Comparison of ENCODE assay signal across 8 cellular contexts in the genomic region with DNA sequence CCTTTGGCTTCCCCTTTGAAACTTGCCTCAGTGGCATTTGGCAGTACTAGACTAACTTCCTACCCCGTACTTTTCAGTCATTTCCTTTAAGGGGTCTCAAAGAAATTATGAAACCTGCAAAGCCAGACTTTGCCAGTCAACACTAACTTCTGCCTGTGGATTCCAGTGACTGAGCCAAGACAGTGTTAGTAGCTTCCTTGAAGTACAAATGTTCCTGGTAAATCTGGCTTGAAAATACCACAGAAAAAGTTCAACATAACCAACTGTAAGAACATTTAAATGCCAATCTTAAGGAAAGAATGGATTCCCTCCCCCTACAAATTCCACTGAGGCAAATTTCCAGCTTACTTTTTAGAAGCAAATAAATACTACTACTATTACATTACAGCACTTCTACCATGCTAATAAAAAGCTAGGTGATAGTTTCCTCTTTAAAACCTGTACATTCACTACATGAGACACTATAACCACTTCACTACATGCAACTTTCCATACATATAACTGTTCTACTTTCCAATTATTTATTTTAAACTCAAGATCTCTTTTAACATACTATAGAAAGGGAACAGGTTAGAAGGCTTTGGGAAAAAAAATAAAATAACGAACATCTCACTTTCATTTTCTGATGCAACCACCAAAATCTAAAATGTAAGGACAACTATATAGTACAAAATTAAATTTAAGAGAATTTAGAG. TPM values are rescaled to one million over a fixed set of nuclear protein-coding genes. Genes with fewer than 3 reads are reported as not detected.
A peak's percentile ranks its signal among the peaks of the same experiment; 100 is the strongest.
DNase-seq lines count a peak whose midpoint lies in the region; ATAC-seq and TF ChIP-seq lines count a peak whose summit lies in the region.

No MANE protein-coding gene starts in this region.

- TF ChIP-seq CTCF in GM23338 (conservative IDR thresholded peaks at IDR 0.05; ENCODE audit: low read depth in 2 of 2): no peak
- no peak for TF ChIP-seq CTCF in glutamatergic neuron (IDR thresholded peaks at IDR 0.05; ENCODE audit: partially characterized antibody, unreplicated experiment)
- TF ChIP-seq CTCF in spleen (IDR thresholded peaks at IDR 0.05 in 8 of 11, conservative IDR thresholded peaks at IDR 0.05 in 3 of 11): no peak
- no peak for TF ChIP-seq CTCF in mucosa of descending colon (IDR thresholded peaks at IDR 0.05)

- no peaks in the 10 kb centered on the region for H3K9me3 Mint-ChIP-seq in GM23338
- H3K9me3 Mint-ChIP-seq in T-helper 2 cell treated with Interferon-gamma antibody and Interleukin-4, amounts not matched to agents 5 μg/mL and 100 μg/mL, for 36 hours: no peaks in the 10 kb centered on the region
- peaks cover 11% of the 10 kb centered on the region for H3K9me3 Mint-ChIP-seq in glutamatergic neuron (ENCODE audit: unreplicated experiment)

- peaks cover 68% of the 10 kb centered on the region for H3K79me2 ChIP-seq in GM23338 (replicated peaks; ENCODE audit: insufficient read depth)

- H3K36me3 ChIP-seq in GM23338 (ENCODE audit: insufficient read depth): no peaks in the 10 kb centered on the region
- peaks cover 0 to 16% (median 0%) of the 10 kb centered on the region in 6 donors for H3K36me3 ChIP-seq in spleen
- no peaks in the 10 kb centered on the region for H3K36me3 ChIP-seq in mucosa of descending colon (ENCODE audit: low read depth)

- H3K27me3 ChIP-seq in GM23338 (ENCODE audit: insufficient read depth) (no peaks in the 10 kb centered on the region), spleen (replicated peaks in 1 of 7) (no peaks in the 10 kb centered on the region)

- peaks cover 39% of the 10 kb centered on the region for H3K4me1 ChIP-seq in GM23338 (ENCODE audit: insufficient read depth)
- peaks cover 28 to 73% (median 60%) of the 10 kb centered on the region in 6 donors for H3K4me1 ChIP-seq in spleen
- H3K4me1 ChIP-seq in mucosa of descending colon (ENCODE audit: low read depth): peaks cover 26% of the 10 kb centered on the region

- H3K9me3 ChIP-seq in spleen (no peaks in the 10 kb centered on the region), mucosa of descending colon (no peaks in the 10 kb centered on the region)

- H3F3A ChIP-seq in GM23338 (replicated peaks; ENCODE audit: low read depth): no peaks in the 10 kb centered on the region

- TF ChIP-seq POLR2A in spleen (IDR thresholded peaks at IDR 0.05): no peak

- peaks cover 2% of the 10 kb centered on the region; the same call in 1 of the 2 replicates for H4K20me1 ChIP-seq in GM23338 (replicated peaks; ENCODE audit: insufficient read depth)

- ATAC-seq in GM23338 (no peak), mucosa of descending colon (no peak)

- peak overlapping the region; percentile 91 for H3K4me2 ChIP-seq in GM23338

- H3K36me3 Mint-ChIP-seq in GM23338 (ENCODE audit: low read depth) (peaks cover 18% of the 10 kb centered on the region; the same call in 2 of the 3 replicates), glutamatergic neuron (ENCODE audit: unreplicated experiment) (no peaks in the 10 kb centered on the region)
- H3K36me3 Mint-ChIP-seq in T-helper 2 cell treated with Interferon-gamma antibody and Interleukin-4, amounts not matched to agents 5 μg/mL and 100 μg/mL, for 36 hours (ENCODE audit: low read depth): peaks cover 25% of the 10 kb centered on the region

- no peak overlapping the region for H2AFZ ChIP-seq in GM23338

- H3K4me3 Mint-ChIP-seq in GM23338 (peak overlapping the region; percentile 93), glutamatergic neuron (ENCODE audit: unreplicated experiment) (peak overlapping the region; percentile 99)
- H3K4me3 Mint-ChIP-seq in T-helper 2 cell treated with Interferon-gamma antibody and Interleukin-4, amounts not matched to agents 5 μg/mL and 100 μg/mL, for 36 hours: peak overlapping the region; percentile 95

- peak overlapping the region; percentile 82 for H3K4me3 ChIP-seq in GM23338
- peak overlapping the region; percentile 7 to 88 (median 78) for H3K4me3 ChIP-seq in spleen
- no peak overlapping the region for H3K4me3 ChIP-seq in mucosa of descending colon

- H3K27ac Mint-ChIP-seq in GM23338: peak overlapping the region; percentile 67
- H3K27ac Mint-ChIP-seq in T-helper 2 cell treated with Interferon-gamma antibody and Interleukin-4, amounts not matched to agents 5 μg/mL and 100 μg/mL, for 36 hours: peak overlapping the region; percentile 72
- no peak overlapping the region for H3K27ac Mint-ChIP-seq in glutamatergic neuron (ENCODE audit: unreplicated experiment)

- H3K9me2 ChIP-seq in GM23338 (ENCODE audit: insufficient read depth): no peaks in the 10 kb centered on the region

- H3K27me3 Mint-ChIP-seq in GM23338 (ENCODE audit: insufficient read depth, low read depth, poor library complexity): peaks cover 3% of the 10 kb centered on the region
- no peaks in the 10 kb centered on the region for H3K27me3 Mint-ChIP-seq in T-helper 2 cell treated with Interferon-gamma antibody and Interleukin-4, amounts not matched to agents 5 μg/mL and 100 μg/mL, for 36 hours (ENCODE audit: low read depth)
- H3K27me3 Mint-ChIP-seq in glutamatergic neuron (ENCODE audit: unreplicated experiment): peaks cover 6% of the 10 kb centered on the region

- WGBS in spleen, 5 donors: 5 to 9% (median 6%) methylated on average over 2 of the region's 2 CpGs

- H3K4me1 Mint-ChIP-seq in GM23338: peaks cover 49% of the 10 kb centered on the region
- H3K4me1 Mint-ChIP-seq in T-helper 2 cell treated with Interferon-gamma antibody and Interleukin-4, amounts not matched to agents 5 μg/mL and 100 μg/mL, for 36 hours (ENCODE audit: low read depth): peaks cover 39% of the 10 kb centered on the region
- peaks cover 27% of the 10 kb centered on the region for H3K4me1 Mint-ChIP-seq in glutamatergic neuron (ENCODE audit: low read depth, unreplicated experiment)

- DNase-seq in GM23338 (ENCODE audit: low spot score): peak; percentile 21
- no peak for DNase-seq in T-helper 2 cell treated with Interferon-gamma antibody and Interleukin-4, amounts not matched to agents 5 μg/mL and 100 μg/mL, for 36 hours (ENCODE audit: low spot score)
- no peak for DNase-seq in glutamatergic neuron
- no peak for DNase-seq in spleen
- DNase-seq in SHP77 (lab: John Stamatoyannopoulos, UW): no peak
- DNase-seq in NCI-H446 treated with DMSO at 0.1 percent for 48 hours (lab: John Stamatoyannopoulos, UW): no peak
- DNase-seq in DMS 273 treated with DMSO at 0.1 percent for 48 hours (lab: John Stamatoyannopoulos, UW): no peak
- DNase-seq in mucosa of descending colon: no peak

- H3K27ac ChIP-seq in GM23338 (ENCODE audit: low read depth) (no peak overlapping the region), spleen (peak overlapping the region in 7 of 8 donors; percentile 97 to 100 (median 99))

- intact Hi-C loops in spleen (cut with DNase I; ENCODE audit: low total_unique reads): loop anchor here (5.0 kb wide), 1 partner anchor 90 kb away; no protein-coding TSS in a partner anchor
- intact Hi-C loops in mucosa of descending colon (cut with DNase I, micrococcal nuclease): loop anchor here in 1 of 2 donors (10.0 kb wide), 1 partner anchor 77 kb away; no protein-coding TSS in a partner anchor

TF ChIP-seq in GM23338, 12 proteins besides CTCF, POLR2A, EP300 and RAD21 (continues in another document):
- TF ChIP-seq NANOG (IDR thresholded peaks at IDR 0.05; ENCODE audit: borderline replicate concordance): no peak

RNA-seq across cellular contexts. Expression of gene PELI1, which starts 2.4 kb away (rescaled TPM):
- 56.6 and 61.8 TPM in 2 replicates for total RNA-seq in GM23338 (2014; rRNA removed; shearing (Covaris generic))
- 25.9 and 32.4 TPM in 2 replicates for polyA plus RNA-seq in GM23338 (2016; fragmentation: Nextera tagmentation; extraction: Ambion mirVana)
- 58.2 TPM for total RNA-seq in glutamatergic neuron (ENCODE audit: unreplicated experiment)
- 10 to 100 TPM; 52.5 to 70.1 (median 59.3) TPM for total RNA-seq in spleen
- polyA plus RNA-seq in spleen: 10 to 100 TPM; 14.5 to 17.2 (median 16.0) TPM
- total RNA-seq in mucosa of descending colon: 10 to 100 TPM; 45.6 to 51.2 (median 48.9) TPM
